1 cellular context compared by ENCODE assay signal in the genomic region with DNA sequence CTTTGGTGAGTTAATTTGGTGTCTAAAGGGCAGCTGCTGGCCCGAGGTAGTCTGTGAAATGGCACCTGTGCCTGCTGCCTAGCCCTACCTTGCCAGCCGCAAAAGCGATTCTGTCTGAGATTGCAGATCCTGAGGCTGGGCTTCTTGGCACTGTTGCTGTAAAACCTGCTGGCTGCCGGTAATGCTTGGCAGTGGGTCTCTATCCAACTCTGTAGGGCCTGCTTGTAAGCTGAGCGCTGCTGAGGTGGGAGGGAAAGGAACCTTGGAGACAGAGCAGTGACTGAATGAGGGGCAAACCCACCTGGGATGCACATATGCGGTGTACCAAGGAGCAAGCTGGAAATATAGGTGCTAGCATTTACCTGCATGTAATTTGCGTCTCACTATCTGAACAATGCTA.
A peak's percentile ranks its signal among the peaks of the same experiment; 100 is the strongest.
TF ChIP-seq lines count a peak whose summit lies in the region.

No MANE protein-coding gene starts in this region.

TF ChIP-seq in GM12878, 131 proteins besides CTCF, POLR2A, EP300 and RAD21:
- TF ChIP-seq HDGF (IDR thresholded peaks at IDR 0.05) (0 out of 2 replicates have a peak, but pooled peaks have one; percentile 14), NFIC (IDR thresholded peaks at IDR 0.05; ENCODE audit: low read depth, low read length) (no peak), GATAD2B (conservative IDR thresholded peaks at IDR 0.05; ENCODE audit: low read depth) (no peak)
